In the genomic region with DNA sequence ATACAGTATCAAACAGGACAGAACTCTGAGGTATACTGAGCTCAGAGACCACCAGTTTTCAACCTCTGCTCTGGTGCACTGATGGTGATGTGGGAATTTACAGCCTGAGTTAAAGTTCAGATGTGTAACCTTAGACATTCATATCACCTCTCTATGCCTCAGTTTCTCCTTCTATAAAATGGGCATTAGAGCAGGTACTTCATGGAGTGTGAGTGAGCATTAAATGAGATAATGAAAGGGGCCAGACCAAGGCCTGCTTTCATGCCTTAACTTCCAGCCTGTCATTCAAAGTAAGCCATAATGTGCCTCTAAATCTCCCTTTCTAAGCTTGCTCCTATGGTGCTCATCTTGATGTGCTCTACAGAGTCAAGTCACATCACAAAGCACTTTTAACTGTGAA, we compare ENCODE assay signal across 21 cellular contexts. TPM values are rescaled to one million over a fixed set of nuclear protein-coding genes. Genes with fewer than 3 reads are reported as not detected.
A peak's percentile ranks its signal among the peaks of the same experiment; 100 is the strongest.
DNase-seq lines count a peak whose midpoint lies in the region; ATAC-seq, FAIRE-seq and TF ChIP-seq lines count a peak whose summit lies in the region.
"Had no signal": no experiment of that assay in that cellular context is flagged by ENCODE, and none has a peak within 500 bp of the region (broad histone marks: within the 10 kb centered on the region; RNA-seq: fewer than 3 reads in every experiment).

No MANE protein-coding gene starts in this region.

- peaks cover 4% of the 10 kb centered on the region for H3K79me2 ChIP-seq in HepG2 (ENCODE audit: insufficient read depth, low read length)
- peaks cover 94% of the 10 kb centered on the region for H3K79me2 ChIP-seq in osteoblast (ENCODE audit: insufficient read depth, low read length)

- peaks cover 28% of the 10 kb centered on the region for H3K36me3 Mint-ChIP-seq in activated T-helper 17 cell treated with anti-CD3 and anti-CD28 coated beads, Interleukin-2, amount 50 U/mL, for 72 hours (ENCODE audit: low read depth)
- H3K36me3 Mint-ChIP-seq: CD8-positive, alpha-beta T cell had no signal

- TF ChIP-seq POLR2A in HepG2 (IDR thresholded peaks at IDR 0.05; ENCODE audit: insufficient read depth in 1 of 2, low read depth in 2 of 2, low read length in 2 of 2) (no peak), GM12892 (IDR thresholded peaks at IDR 0.05; ENCODE audit: low read depth, low read length) (no peak)

- in situ Hi-C loops in HepG2 (cut with HindIII; ENCODE audit: extremely low pct_ligation_motif_present, low pct_unique_long_range_greater_than_20kb): no loop called here

- no peak overlapping the region for H2AFZ ChIP-seq in HepG2 (ENCODE audit: low read length)
- H2AFZ ChIP-seq in osteoblast (ENCODE audit: low read length): no peak overlapping the region

- H3K27me3 Mint-ChIP-seq in activated T-helper 17 cell treated with anti-CD3 and anti-CD28 coated beads, Interleukin-2, amount 50 U/mL, for 72 hours: no peaks in the 10 kb centered on the region
- H3K27me3 Mint-ChIP-seq: B cell; CD4-positive, CD25-positive, alpha-beta regulatory T cell had no signal

- H3K9me3 ChIP-seq in HepG2 (ENCODE audit: low read length) (no peaks in the 10 kb centered on the region), osteoblast (ENCODE audit: low read depth, low read length) (no peaks in the 10 kb centered on the region)
- H3K9me3 ChIP-seq: BLaER1, Caco-2 had no signal

- no peaks in the 10 kb centered on the region for H4K20me1 ChIP-seq in HepG2 (ENCODE audit: insufficient read depth, low read length)
- H4K20me1 ChIP-seq in osteoblast (ENCODE audit: insufficient read depth, low read length): peaks cover 60% of the 10 kb centered on the region

- H3K4me1 ChIP-seq in HepG2 (ENCODE audit: insufficient read depth, low read length) (peaks cover 40% of the 10 kb centered on the region), osteoblast (ENCODE audit: insufficient read depth, low read length) (peaks cover 13% of the 10 kb centered on the region)
- H3K4me1 ChIP-seq: BLaER1, Caco-2 had no signal

- ATAC-seq in activated T-helper 17 cell treated with anti-CD3 and anti-CD28 coated beads, Interleukin-2, amount 50 U/mL, for 72 hours (replicated peaks): no peak
- no peak for ATAC-seq in HepG2
- ATAC-seq in GM21447 (IDR thresholded peaks at IDR 0.05; ENCODE audit: unreplicated experiment): no peak
- no peak for ATAC-seq in GM21619 (IDR thresholded peaks at IDR 0.05; ENCODE audit: unreplicated experiment)
- ATAC-seq: CD8-positive, alpha-beta T cell had no signal

- peak overlapping the region; percentile 34; the same call in 1 of the 2 replicates for H3K27ac ChIP-seq in 22Rv1
- H3K27ac ChIP-seq in HepG2 (ENCODE audit: extremely low read length, insufficient read depth, low read length): no peak overlapping the region
- H3K27ac ChIP-seq in osteoblast (ENCODE audit: low read depth, low read length): no peak overlapping the region
- H3K27ac ChIP-seq: BLaER1, C4-2B had no signal

- POLR2A ChIA-PET in HepG2 (lab: Yijun Ruan, JAX): interaction anchor here (3.1 kb wide), 1 partner anchor 8 kb away, joined by 17 read pairs; the partner anchor contains the start of gene ACVR1

- no peak for TF ChIP-seq EP300 in HepG2 (IDR thresholded peaks at IDR 0.05; ENCODE audit: low read depth in 2 of 2, low read length in 2 of 2)
- TF ChIP-seq EP300 in HepG2 (CRISPR knock-in tag; IDR thresholded peaks at IDR 0.05; ENCODE audit: borderline replicate concordance): no peak

- H3K9me3 Mint-ChIP-seq in activated T-helper 17 cell treated with anti-CD3 and anti-CD28 coated beads, Interleukin-2, amount 50 U/mL, for 72 hours: no peaks in the 10 kb centered on the region
- H3K9me3 Mint-ChIP-seq: CD4-positive, CD25-positive, alpha-beta regulatory T cell; CD8-positive, alpha-beta T cell had no signal

- H3K4me3 Mint-ChIP-seq in activated T-helper 17 cell treated with anti-CD3 and anti-CD28 coated beads, Interleukin-2, amount 50 U/mL, for 72 hours: no peak overlapping the region
- H3K4me3 Mint-ChIP-seq: B cell; CD8-positive, alpha-beta T cell had no signal

- no peak for TF ChIP-seq CTCF in 22Rv1 (IDR thresholded peaks at IDR 0.05)
- TF ChIP-seq CTCF in HepG2 (CRISPR knock-in tag; IDR thresholded peaks at IDR 0.05): no peak
- no peak for TF ChIP-seq CTCF in osteoblast (IDR thresholded peaks at IDR 0.05; ENCODE audit: extremely low read depth, low read depth, low read length)

- H3K9ac ChIP-seq in HepG2 (ENCODE audit: insufficient read depth, low read depth, low read length): no peak overlapping the region
- H3K9ac ChIP-seq: BLaER1 had no signal

- H3K36me3 ChIP-seq in HepG2 (replicated peaks in 1 of 2; ENCODE audit: control insufficient read depth in 1 of 2, insufficient read depth in 2 of 2, low read length in 2 of 2) (no peaks in the 10 kb centered on the region), osteoblast (ENCODE audit: insufficient read depth, low read length) (no peaks in the 10 kb centered on the region)
- H3K36me3 ChIP-seq: BLaER1 had no signal

- peaks cover 48% of the 10 kb centered on the region for H3K4me1 Mint-ChIP-seq in activated T-helper 17 cell treated with anti-CD3 and anti-CD28 coated beads, Interleukin-2, amount 50 U/mL, for 72 hours
- H3K4me1 Mint-ChIP-seq: B cell had no signal

- BruUV-seq in HepG2 (replicated peaks; lab: Mats Ljungman, UMichigan): no TSS peak

- peak overlapping the region; percentile 71 for H3K27ac Mint-ChIP-seq in activated T-helper 17 cell treated with anti-CD3 and anti-CD28 coated beads, Interleukin-2, amount 50 U/mL, for 72 hours
- H3K27ac Mint-ChIP-seq: B cell; CD8-positive, alpha-beta T cell had no signal

- H3K4me3 ChIP-seq in HepG2 (replicated peaks in 1 of 3; ENCODE audit: insufficient read depth in 1 of 3, low read depth in 2 of 3, low read length in 3 of 3): no peak overlapping the region
- no peak overlapping the region for H3K4me3 ChIP-seq in osteoblast (ENCODE audit: insufficient read depth, low read length)
- H3K4me3 ChIP-seq: BLaER1 had no signal

- intact Hi-C loops in HepG2 (cut with micrococcal nuclease; ENCODE audit: unreplicated experiment): no loop called here

- CTCF ChIA-PET in HepG2 (lab: Yijun Ruan, JAX; ENCODE audit: low intra/inter-chr PET ratio, low total read pairs): no interaction called here

- H3K4me2 ChIP-seq in HepG2 (ENCODE audit: low read depth, low read length): no peak overlapping the region
- H3K4me2 ChIP-seq in osteoblast (ENCODE audit: insufficient read depth, low read length): no peak overlapping the region
- H3K4me2 ChIP-seq: BLaER1 had no signal

- DNase-seq in HepG2 (ENCODE audit: low spot score): no peak
- DNase-seq in osteoblast (ENCODE audit: insufficient read length, low spot score, missing footprints): peak; percentile 54
- DNase-seq in GM12892 (ENCODE audit: insufficient read length): no peak
- DNase-seq: Caco-2; CD4-positive, CD25-positive, alpha-beta regulatory T cell; CD8-positive, alpha-beta T cell; DMS153; DND-41; GOT3; H7; HCEC 1CT had no signal

- FAIRE-seq in HepG2 (lab: Jason Lieb, UNC) (no peak), GM12892 (lab: Jason Lieb, UNC) (no peak)
- FAIRE-seq: A204.1, G401.6, GM19239 had no signal

- H3K27me3 ChIP-seq in HepG2 (ENCODE audit: control insufficient read depth in 1 of 2, insufficient read depth in 2 of 2, low read length in 2 of 2) (no peaks in the 10 kb centered on the region), osteoblast (ENCODE audit: insufficient read depth, low read length) (no peaks in the 10 kb centered on the region)
- H3K27me3 ChIP-seq: BLaER1 had no signal

- no peak for TF ChIP-seq RAD21 in HepG2 (CRISPR knock-in tag; IDR thresholded peaks at IDR 0.05)

TF ChIP-seq in HepG2, 621 proteins besides CTCF, POLR2A, EP300 and RAD21:
- TF ChIP-seq ZC3H4 (CRISPR knock-in tag; IDR thresholded peaks at IDR 0.05; ENCODE audit: borderline replicate concordance) (no peak), SSRP1 (CRISPR knock-in tag; IDR thresholded peaks at IDR 0.05) (no peak), DMAP1 (CRISPR knock-in tag; IDR thresholded peaks at IDR 0.05) (no peak), ZNF629 (CRISPR knock-in tag; conservative IDR thresholded peaks at IDR 0.05) (peak; percentile 62)

RNA-seq across cellular contexts. Expression of gene ACVR1, which starts 8.4 kb away (rescaled TPM):
- 10 to 100 TPM; 22.7 to 27.5 TPM for total RNA-seq in activated T-helper 17 cell treated with anti-CD3 and anti-CD28 coated beads, Interleukin-2, amount 50 U/mL, for 72 hours
- 2.3 and 2.8 TPM in 2 replicates for total RNA-seq in HepG2 (2016; rRNA removed; fragmentation: Illumina TruSeq; extraction: Trizol)
- 1.3 and 1.7 TPM in 2 replicates for total RNA-seq in HepG2 (2016; cell fraction: cytosol; rRNA removed; fragmentation: Illumina TruSeq; extraction: Trizol; ENCODE audit: low read depth)
- 2.7 and 3.8 TPM in 2 replicates for total RNA-seq in HepG2 (2016; cell fraction: insoluble cytoplasmic fraction; rRNA removed; fragmentation: Illumina TruSeq; extraction: Trizol)
- 3.1 and 3.3 TPM in 2 replicates for total RNA-seq in HepG2 (2016; cell fraction: membrane; rRNA removed; fragmentation: Illumina TruSeq; extraction: Trizol)
- total RNA-seq in HepG2 (2016; cell fraction: nucleus; rRNA removed; fragmentation: Illumina TruSeq; extraction: Trizol): 8.2 and 8.4 TPM in 2 replicates
- 5.4 and 6.9 TPM in 2 replicates for polyA plus RNA-seq in HepG2 (2011; rRNA removed)
- 4.3 and 8.0 TPM in 2 replicates for polyA plus RNA-seq in HepG2 (2011; cell fraction: cytosol; rRNA removed)
- polyA plus RNA-seq in HepG2 (2011; cell fraction: nucleus; rRNA removed): 5.9 and 6.4 TPM in 2 replicates
- 8.6 and 9.9 TPM in 2 replicates for polyA plus RNA-seq in HepG2 (2012)
- polyA plus RNA-seq in HepG2 (2016; cell fraction: cytosol; fragmentation: Illumina TruSeq; extraction: Trizol; ENCODE audit: low read depth): 0.64 and 0.91 TPM in 2 replicates
- 4.0 and 4.8 TPM in 2 replicates for polyA plus RNA-seq in HepG2 (2016; cell fraction: insoluble cytoplasmic fraction; fragmentation: Illumina TruSeq; extraction: Trizol; ENCODE audit: low read depth)
- polyA plus RNA-seq in HepG2 (2016; cell fraction: membrane; fragmentation: Illumina TruSeq; extraction: Trizol; ENCODE audit: low read depth): 1.3 and 1.6 TPM in 2 replicates
- 11.1 and 11.6 TPM in 2 replicates for polyA plus RNA-seq in HepG2 (2016; cell fraction: nucleus; fragmentation: Illumina TruSeq; extraction: Trizol; ENCODE audit: insufficient read depth, low read depth)
- 8.0 and 8.3 TPM in 2 replicates for polyA minus RNA-seq in HepG2 (2011; rRNA and poly(A)+ RNA removed; ENCODE audit: low replicate concordance)
- 6.2 and 10.0 TPM in 2 replicates for polyA minus RNA-seq in HepG2 (2011; cell fraction: cytosol; rRNA and poly(A)+ RNA removed)
- 12.7 and 15.2 TPM in 2 replicates for polyA minus RNA-seq in HepG2 (2011; cell fraction: nucleus; rRNA and poly(A)+ RNA removed)
- 52.5 and 53.9 TPM in 2 replicates for total RNA-seq in osteoblast
- not detected for polyA plus RNA-seq in GM12892 (2012; ENCODE audit: missing spikeins)
